Comparison of ENCODE assay signal across 27 cellular contexts in the genomic region with DNA sequence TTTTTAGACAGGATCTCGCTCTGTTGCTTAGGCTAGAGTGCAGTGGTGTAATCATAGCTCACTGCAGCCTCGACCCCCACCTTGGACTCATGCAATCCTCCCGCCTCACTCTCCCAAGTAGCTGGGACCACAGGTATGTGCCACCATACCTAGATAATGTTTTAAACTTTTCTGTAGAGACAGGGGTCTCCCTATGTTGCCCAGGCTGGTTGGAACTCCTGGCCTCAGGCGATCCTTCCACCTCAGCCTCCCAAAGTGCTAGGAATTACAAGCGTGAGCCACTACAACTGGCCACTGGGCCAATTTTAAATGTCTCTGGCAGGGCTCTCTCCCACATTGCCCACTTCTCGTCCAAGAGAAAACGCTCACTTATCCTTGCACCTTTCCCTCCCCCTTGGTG.
DNase-seq lines count a peak whose midpoint lies in the region; ATAC-seq and TF ChIP-seq lines count a peak whose summit lies in the region.
"Had no signal": no experiment of that assay in that cellular context is flagged by ENCODE, and none has a peak within 500 bp of the region (broad histone marks: within the 10 kb centered on the region; RNA-seq: fewer than 3 reads in every experiment).

No MANE protein-coding gene starts in this region.

- peaks cover 23% of the 10 kb centered on the region for H3K4me1 ChIP-seq in muscle layer of colon (ENCODE audit: insufficient read depth, low read length)
- peaks cover 10% of the 10 kb centered on the region for H3K4me1 ChIP-seq in stomach smooth muscle (ENCODE audit: control insufficient read depth, insufficient read depth, low read length)
- H3K4me1 ChIP-seq in transverse colon = no peaks in the 10 kb centered on the region
- H3K4me1 ChIP-seq: esophagus squamous epithelium, foreskin keratinocyte, left ventricle myocardium inferior, prostate gland, testis, vagina had no signal

- peak overlapping the region; percentile 68 for H3K4me3 Mint-ChIP-seq in activated CD4-positive, alpha-beta T cell treated with anti-CD3 and anti-CD28 coated beads, Interleukin-2, amount 10 ng/mL, durations not matched to agents 24 days and 14 days
- H3K4me3 Mint-ChIP-seq in stimulated activated naive CD8-positive, alpha-beta T cell treated with anti-CD3 and anti-CD28 coated beads, Interleukin-15, Interleukin-2, amounts not matched to agents 100 ng/mL and 50 ng/mL, for 24 hours = no peak overlapping the region
- H3K4me3 Mint-ChIP-seq: activated CD8-positive, alpha-beta memory T cell treated with anti-CD3 and anti-CD28 coated beads, Interleukin-2, amount 10 ng/mL, durations not matched to agents 7 days and 5 days; CD14-positive monocyte; stimulated activated naive B cell treated with anti-CD40 and anti-IgM and Interleukin-4, amounts not matched to agents 10 μg/mL and 1 μg/mL and 100 μg/mL, for 72 hours had no signal

- no peak for ATAC-seq in stimulated activated naive CD8-positive, alpha-beta T cell treated with anti-CD3 and anti-CD28 coated beads, Interleukin-15, Interleukin-2, amounts not matched to agents 100 U/mL and 50 U/mL, for 24 hours

- no peak for TF ChIP-seq POLR2A in transverse colon (IDR thresholded peaks at IDR 0.05)

- no peak for TF ChIP-seq CTCF in GM13977 (IDR thresholded peaks at IDR 0.05; ENCODE audit: extremely low read depth, insufficient read depth, missing control alignments)
- no peak for TF ChIP-seq CTCF in transverse colon (IDR thresholded peaks at IDR 0.05)

- H3K27ac ChIP-seq in muscle layer of colon (ENCODE audit: low read depth, low read length) (peak overlapping the region; percentile 66), stomach smooth muscle (ENCODE audit: low read length) (peak overlapping the region; percentile 61), transverse colon (peak overlapping the region in 1 of 4 donors; percentile 0)
- H3K27ac ChIP-seq: dorsolateral prefrontal cortex, esophagus squamous epithelium, foreskin keratinocyte, left ventricle myocardium inferior, PC-9, testis, vagina had no signal

- H3K36me3 Mint-ChIP-seq in activated CD4-positive, alpha-beta T cell treated with anti-CD3 and anti-CD28 coated beads, Interleukin-2, amount 10 ng/mL, durations not matched to agents 24 days and 14 days (ENCODE audit: low read depth) = no peaks in the 10 kb centered on the region
- H3K36me3 Mint-ChIP-seq in stimulated activated naive CD8-positive, alpha-beta T cell treated with anti-CD3 and anti-CD28 coated beads, Interleukin-15, Interleukin-2, amounts not matched to agents 100 ng/mL and 50 ng/mL, for 24 hours (ENCODE audit: low read depth) = no peaks in the 10 kb centered on the region
- H3K36me3 Mint-ChIP-seq: activated CD8-positive, alpha-beta memory T cell treated with anti-CD3 and anti-CD28 coated beads, Interleukin-2, amount 10 ng/mL, durations not matched to agents 7 days and 5 days; CD14-positive monocyte; naive B cell; stimulated activated naive B cell treated with anti-CD40 and anti-IgM and Interleukin-4, amounts not matched to agents 10 μg/mL and 1 μg/mL and 100 μg/mL, for 72 hours had no signal

- intact Hi-C loops in activated CD4-positive, alpha-beta T cell treated with anti-CD3 and anti-CD28 coated beads, Interleukin-2, amount 10 ng/mL, durations not matched to agents 24 days and 14 days (cut with micrococcal nuclease) = loop anchor here (10.0 kb wide), 1 partner anchor 66 kb away; no protein-coding TSS in a partner anchor
- intact Hi-C loops in transverse colon (cut with DNase I; ENCODE audit: low total_unique reads) = no loop called here

- peaks cover 5% of the 10 kb centered on the region for H3K9me3 Mint-ChIP-seq in activated CD4-positive, alpha-beta T cell treated with anti-CD3 and anti-CD28 coated beads, Interleukin-2, amount 10 ng/mL, durations not matched to agents 24 days and 14 days
- H3K9me3 Mint-ChIP-seq in stimulated activated naive CD8-positive, alpha-beta T cell treated with anti-CD3 and anti-CD28 coated beads, Interleukin-15, Interleukin-2, amounts not matched to agents 100 ng/mL and 50 ng/mL, for 24 hours = no peaks in the 10 kb centered on the region
- H3K9me3 Mint-ChIP-seq: CD14-positive monocyte; naive B cell; stimulated activated naive B cell treated with anti-CD40 and anti-IgM and Interleukin-4, amounts not matched to agents 10 μg/mL and 1 μg/mL and 100 μg/mL, for 72 hours had no signal

- H3K27me3 Mint-ChIP-seq in activated CD4-positive, alpha-beta T cell treated with anti-CD3 and anti-CD28 coated beads, Interleukin-2, amount 10 ng/mL, durations not matched to agents 24 days and 14 days = no peaks in the 10 kb centered on the region
- no peaks in the 10 kb centered on the region for H3K27me3 Mint-ChIP-seq in stimulated activated naive CD8-positive, alpha-beta T cell treated with anti-CD3 and anti-CD28 coated beads, Interleukin-15, Interleukin-2, amounts not matched to agents 100 ng/mL and 50 ng/mL, for 24 hours
- H3K27me3 Mint-ChIP-seq: activated CD8-positive, alpha-beta memory T cell treated with anti-CD3 and anti-CD28 coated beads, Interleukin-2, amount 10 ng/mL, durations not matched to agents 7 days and 5 days; naive B cell; stimulated activated naive B cell treated with anti-CD40 and anti-IgM and Interleukin-4, amounts not matched to agents 10 μg/mL and 1 μg/mL and 100 μg/mL, for 72 hours had no signal

- H3K9me3 ChIP-seq in muscle layer of colon (ENCODE audit: low read length) (no peaks in the 10 kb centered on the region), stomach smooth muscle (ENCODE audit: control insufficient read depth in 2 of 2, low read length in 2 of 2) (no peaks in the 10 kb centered on the region), transverse colon (no peaks in the 10 kb centered on the region)
- H3K9me3 ChIP-seq: esophagus squamous epithelium, left ventricle myocardium inferior, prostate gland, SK-N-SH, testis, vagina had no signal

- H3K27me3 ChIP-seq in muscle layer of colon (ENCODE audit: control insufficient read depth in 1 of 2, insufficient read depth in 2 of 2, low read length in 2 of 2) (no peaks in the 10 kb centered on the region), stomach smooth muscle (ENCODE audit: control insufficient read depth in 1 of 2, insufficient read depth in 2 of 2, low read length in 2 of 2) (no peaks in the 10 kb centered on the region), transverse colon (no peaks in the 10 kb centered on the region)
- H3K27me3 ChIP-seq: dorsolateral prefrontal cortex, esophagus squamous epithelium, testis, vagina had no signal

- peak; percentile 40 for DNase-seq in activated CD4-positive, alpha-beta T cell treated with anti-CD3 and anti-CD28 coated beads, Interleukin-2, amount 10 ng/mL, durations not matched to agents 24 days and 14 days
- DNase-seq in activated CD4-positive, alpha-beta T cell treated with anti-CD3 and anti-CD28 coated beads, Interleukin-2, amount 50 U/mL, for 4 hours = no peak
- no peak for DNase-seq in stimulated activated naive CD8-positive, alpha-beta T cell treated with anti-CD3 and anti-CD28 coated beads, Interleukin-15, Interleukin-2, amounts not matched to agents 100 U/mL and 50 U/mL, for 24 hours
- DNase-seq in GM13977 (ENCODE audit: low spot score) (no peak), transverse colon (no peak)
- DNase-seq: activated CD4-positive, CD25-positive, alpha-beta regulatory T cell treated with anti-CD3 and anti-CD28 coated beads, Interleukin-2, amount 50 U/mL, for 72 hours; activated CD8-positive, alpha-beta memory T cell treated with anti-CD3 and anti-CD28 coated beads, Interleukin-2, amount 10 ng/mL, durations not matched to agents 7 days and 5 days; DMS79; dorsolateral prefrontal cortex; esophagus squamous epithelium; foreskin keratinocyte; Karpas-422; left ventricle myocardium inferior; naive B cell; NCI-H1417; NCI-H2029 treated with DMSO at 0.1 percent for 48 hours; NCI-H526 treated with DMSO at 0.1 percent for 48 hours; PC-9; SK-N-SH; stimulated activated naive B cell treated with anti-CD40 and anti-IgM and Interleukin-4, amounts not matched to agents 10 μg/mL and 1 μg/mL and 100 μg/mL, for 72 hours; testis had no signal

- WGBS in transverse colon (ENCODE audit: low coverage in 1 of 2), 2 donors = 92 to 93% methylated on average over 7 of the region's 7 CpGs

- H3K27ac Mint-ChIP-seq in activated CD4-positive, alpha-beta T cell treated with anti-CD3 and anti-CD28 coated beads, Interleukin-2, amount 10 ng/mL, durations not matched to agents 24 days and 14 days = peak overlapping the region; percentile 84
- H3K27ac Mint-ChIP-seq in stimulated activated naive CD8-positive, alpha-beta T cell treated with anti-CD3 and anti-CD28 coated beads, Interleukin-15, Interleukin-2, amounts not matched to agents 100 ng/mL and 50 ng/mL, for 24 hours = peak overlapping the region; percentile 89
- H3K27ac Mint-ChIP-seq: activated CD8-positive, alpha-beta memory T cell treated with anti-CD3 and anti-CD28 coated beads, Interleukin-2, amount 10 ng/mL, durations not matched to agents 7 days and 5 days; CD14-positive monocyte; stimulated activated naive B cell treated with anti-CD40 and anti-IgM and Interleukin-4, amounts not matched to agents 10 μg/mL and 1 μg/mL and 100 μg/mL, for 72 hours had no signal

- H3K9ac ChIP-seq in muscle layer of colon (ENCODE audit: low read length) (no peak overlapping the region), stomach smooth muscle (ENCODE audit: low read length in 2 of 2) (peak overlapping the region in 1 of 2 donors; percentile 5)
- H3K9ac ChIP-seq: SK-N-SH had no signal

- in situ Hi-C loops in GM13977 (cut with MboI; ENCODE audit: low pct_unique_long_range_greater_than_20kb, low sequenced_read_pairs, unreplicated experiment) (no loop called here), transverse colon (cut with MboI; ENCODE audit: low pct_ligation_motif_present in 1 of 4, low pct_unique_long_range_greater_than_20kb in 1 of 4, low sequenced_read_pairs in 3 of 4) (no loop called here)

- peaks cover 28% of the 10 kb centered on the region for H3K4me1 Mint-ChIP-seq in activated CD4-positive, alpha-beta T cell treated with anti-CD3 and anti-CD28 coated beads, Interleukin-2, amount 10 ng/mL, durations not matched to agents 24 days and 14 days
- peaks cover 32% of the 10 kb centered on the region for H3K4me1 Mint-ChIP-seq in stimulated activated naive CD8-positive, alpha-beta T cell treated with anti-CD3 and anti-CD28 coated beads, Interleukin-15, Interleukin-2, amounts not matched to agents 100 ng/mL and 50 ng/mL, for 24 hours (ENCODE audit: low read depth)
- H3K4me1 Mint-ChIP-seq: stimulated activated naive B cell treated with anti-CD40 and anti-IgM and Interleukin-4, amounts not matched to agents 10 μg/mL and 1 μg/mL and 100 μg/mL, for 72 hours had no signal

- no peak for TF ChIP-seq EP300 in transverse colon (IDR thresholded peaks at IDR 0.05; ENCODE audit: low read depth)

- H3K4me3 ChIP-seq in muscle layer of colon (ENCODE audit: low read depth in 1 of 2, low read length in 2 of 2) (no peak overlapping the region), stomach smooth muscle (ENCODE audit: low read length in 2 of 2) (no peak overlapping the region), transverse colon (no peak overlapping the region)
- H3K4me3 ChIP-seq: dorsolateral prefrontal cortex, esophagus squamous epithelium, left ventricle myocardium inferior, PC-9, prostate gland, testis, vagina had no signal

- H3K36me3 ChIP-seq in muscle layer of colon (ENCODE audit: insufficient read depth, low read length) = no peaks in the 10 kb centered on the region
- H3K36me3 ChIP-seq in stomach smooth muscle (ENCODE audit: control insufficient read depth in 2 of 2, insufficient read depth in 2 of 2, low read length in 2 of 2) = no peaks in the 10 kb centered on the region
- H3K36me3 ChIP-seq in transverse colon = no peaks in the 10 kb centered on the region
- H3K36me3 ChIP-seq: esophagus squamous epithelium, left ventricle myocardium inferior, prostate gland, vagina had no signal
